In the genomic region with DNA sequence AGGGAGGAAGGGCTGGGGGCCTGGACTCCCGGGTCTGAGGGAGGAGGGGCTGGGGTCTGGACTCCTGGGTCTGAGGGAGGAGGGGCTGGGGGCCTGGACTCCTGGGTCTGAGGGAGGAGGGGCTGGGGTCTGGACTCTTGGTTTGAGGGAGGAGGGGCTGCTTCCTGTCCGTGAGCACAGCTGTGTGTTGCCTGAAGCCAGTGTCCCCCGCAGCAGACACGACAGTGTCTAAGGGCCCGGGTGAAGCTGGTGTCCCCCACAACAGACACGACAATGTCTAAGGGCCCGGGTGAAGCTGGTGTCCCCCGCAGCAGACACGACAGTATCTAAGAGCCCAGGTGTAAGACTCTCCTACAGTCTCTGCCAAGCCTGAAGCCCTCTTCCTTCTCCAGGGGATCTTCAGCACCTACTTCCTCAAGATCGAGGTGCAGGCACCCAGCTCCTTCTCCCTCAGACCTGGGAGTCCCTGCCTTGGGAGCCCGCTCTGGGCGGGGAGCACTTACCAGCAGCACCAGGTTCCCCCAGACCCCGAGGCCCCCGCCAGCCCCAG, we compare ENCODE assay signal across 2 cellular contexts.
TF ChIP-seq lines count a peak whose summit lies in the region.

No MANE protein-coding gene starts in this region.

TF ChIP-seq in SK-N-SH, 30 proteins besides CTCF, POLR2A, EP300 and RAD21 (continued from another document):
- TF ChIP-seq, protein P1, sequence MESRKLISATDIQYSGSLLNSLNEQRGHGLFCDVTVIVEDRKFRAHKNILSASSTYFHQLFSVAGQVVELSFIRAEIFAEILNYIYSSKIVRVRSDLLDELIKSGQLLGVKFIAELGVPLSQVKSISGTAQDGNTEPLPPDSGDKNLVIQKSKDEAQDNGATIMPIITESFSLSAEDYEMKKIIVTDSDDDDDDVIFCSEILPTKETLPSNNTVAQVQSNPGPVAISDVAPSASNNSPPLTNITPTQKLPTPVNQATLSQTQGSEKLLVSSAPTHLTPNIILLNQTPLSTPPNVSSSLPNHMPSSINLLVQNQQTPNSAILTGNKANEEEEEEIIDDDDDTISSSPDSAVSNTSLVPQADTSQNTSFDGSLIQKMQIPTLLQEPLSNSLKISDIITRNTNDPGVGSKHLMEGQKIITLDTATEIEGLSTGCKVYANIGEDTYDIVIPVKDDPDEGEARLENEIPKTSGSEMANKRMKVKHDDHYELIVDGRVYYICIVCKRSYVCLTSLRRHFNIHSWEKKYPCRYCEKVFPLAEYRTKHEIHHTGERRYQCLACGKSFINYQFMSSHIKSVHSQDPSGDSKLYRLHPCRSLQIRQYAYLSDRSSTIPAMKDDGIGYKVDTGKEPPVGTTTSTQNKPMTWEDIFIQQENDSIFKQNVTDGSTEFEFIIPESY (IDR thresholded peaks at IDR 0.05; ENCODE audit: borderline replicate concordance, low read depth): no peak
- no peak for TF ChIP-seq FOXM1 (IDR thresholded peaks at IDR 0.05; ENCODE audit: low read depth)

TF ChIP-seq in SK-N-SH treated with all-trans-retinoic acid at 6 μM for 48 hours, 23 proteins besides CTCF, POLR2A, EP300 and RAD21 (continued from another document):
- TF ChIP-seq, protein P2, sequence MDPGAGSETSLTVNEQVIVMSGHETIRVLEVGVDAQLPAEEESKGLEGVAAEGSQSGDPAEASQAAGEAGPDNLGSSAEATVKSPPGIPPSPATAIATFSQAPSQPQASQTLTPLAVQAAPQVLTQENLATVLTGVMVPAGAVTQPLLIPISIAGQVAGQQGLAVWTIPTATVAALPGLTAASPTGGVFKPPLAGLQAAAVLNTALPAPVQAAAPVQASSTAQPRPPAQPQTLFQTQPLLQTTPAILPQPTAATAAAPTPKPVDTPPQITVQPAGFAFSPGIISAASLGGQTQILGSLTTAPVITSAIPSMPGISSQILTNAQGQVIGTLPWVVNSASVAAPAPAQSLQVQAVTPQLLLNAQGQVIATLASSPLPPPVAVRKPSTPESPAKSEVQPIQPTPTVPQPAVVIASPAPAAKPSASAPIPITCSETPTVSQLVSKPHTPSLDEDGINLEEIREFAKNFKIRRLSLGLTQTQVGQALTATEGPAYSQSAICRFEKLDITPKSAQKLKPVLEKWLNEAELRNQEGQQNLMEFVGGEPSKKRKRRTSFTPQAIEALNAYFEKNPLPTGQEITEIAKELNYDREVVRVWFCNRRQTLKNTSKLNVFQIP (CRISPR knock-in tag; IDR thresholded peaks at IDR 0.05; ENCODE audit: borderline replicate concordance, low read depth): no peak
- TF ChIP-seq SNAI2 (CRISPR knock-in tag; IDR thresholded peaks at IDR 0.05) (no peak), ISL1 (CRISPR knock-in tag; IDR thresholded peaks at IDR 0.05) (no peak)
- TF ChIP-seq, protein P3, sequence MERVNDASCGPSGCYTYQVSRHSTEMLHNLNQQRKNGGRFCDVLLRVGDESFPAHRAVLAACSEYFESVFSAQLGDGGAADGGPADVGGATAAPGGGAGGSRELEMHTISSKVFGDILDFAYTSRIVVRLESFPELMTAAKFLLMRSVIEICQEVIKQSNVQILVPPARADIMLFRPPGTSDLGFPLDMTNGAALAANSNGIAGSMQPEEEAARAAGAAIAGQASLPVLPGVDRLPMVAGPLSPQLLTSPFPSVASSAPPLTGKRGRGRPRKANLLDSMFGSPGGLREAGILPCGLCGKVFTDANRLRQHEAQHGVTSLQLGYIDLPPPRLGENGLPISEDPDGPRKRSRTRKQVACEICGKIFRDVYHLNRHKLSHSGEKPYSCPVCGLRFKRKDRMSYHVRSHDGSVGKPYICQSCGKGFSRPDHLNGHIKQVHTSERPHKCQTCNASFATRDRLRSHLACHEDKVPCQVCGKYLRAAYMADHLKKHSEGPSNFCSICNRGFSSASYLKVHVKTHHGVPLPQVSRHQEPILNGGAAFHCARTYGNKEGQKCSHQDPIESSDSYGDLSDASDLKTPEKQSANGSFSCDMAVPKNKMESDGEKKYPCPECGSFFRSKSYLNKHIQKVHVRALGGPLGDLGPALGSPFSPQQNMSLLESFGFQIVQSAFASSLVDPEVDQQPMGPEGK (CRISPR knock-in tag; IDR thresholded peaks at IDR 0.05; ENCODE audit: borderline replicate concordance): no peak
- TF ChIP-seq, protein P4, sequence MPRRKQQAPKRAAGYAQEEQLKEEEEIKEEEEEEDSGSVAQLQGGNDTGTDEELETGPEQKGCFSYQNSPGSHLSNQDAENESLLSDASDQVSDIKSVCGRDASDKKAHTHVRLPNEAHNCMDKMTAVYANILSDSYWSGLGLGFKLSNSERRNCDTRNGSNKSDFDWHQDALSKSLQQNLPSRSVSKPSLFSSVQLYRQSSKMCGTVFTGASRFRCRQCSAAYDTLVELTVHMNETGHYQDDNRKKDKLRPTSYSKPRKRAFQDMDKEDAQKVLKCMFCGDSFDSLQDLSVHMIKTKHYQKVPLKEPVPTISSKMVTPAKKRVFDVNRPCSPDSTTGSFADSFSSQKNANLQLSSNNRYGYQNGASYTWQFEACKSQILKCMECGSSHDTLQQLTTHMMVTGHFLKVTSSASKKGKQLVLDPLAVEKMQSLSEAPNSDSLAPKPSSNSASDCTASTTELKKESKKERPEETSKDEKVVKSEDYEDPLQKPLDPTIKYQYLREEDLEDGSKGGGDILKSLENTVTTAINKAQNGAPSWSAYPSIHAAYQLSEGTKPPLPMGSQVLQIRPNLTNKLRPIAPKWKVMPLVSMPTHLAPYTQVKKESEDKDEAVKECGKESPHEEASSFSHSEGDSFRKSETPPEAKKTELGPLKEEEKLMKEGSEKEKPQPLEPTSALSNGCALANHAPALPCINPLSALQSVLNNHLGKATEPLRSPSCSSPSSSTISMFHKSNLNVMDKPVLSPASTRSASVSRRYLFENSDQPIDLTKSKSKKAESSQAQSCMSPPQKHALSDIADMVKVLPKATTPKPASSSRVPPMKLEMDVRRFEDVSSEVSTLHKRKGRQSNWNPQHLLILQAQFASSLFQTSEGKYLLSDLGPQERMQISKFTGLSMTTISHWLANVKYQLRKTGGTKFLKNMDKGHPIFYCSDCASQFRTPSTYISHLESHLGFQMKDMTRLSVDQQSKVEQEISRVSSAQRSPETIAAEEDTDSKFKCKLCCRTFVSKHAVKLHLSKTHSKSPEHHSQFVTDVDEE (CRISPR knock-in tag; IDR thresholded peaks at IDR 0.05): no peak
